18 cellular contexts compared by ENCODE assay signal in the genomic region with DNA sequence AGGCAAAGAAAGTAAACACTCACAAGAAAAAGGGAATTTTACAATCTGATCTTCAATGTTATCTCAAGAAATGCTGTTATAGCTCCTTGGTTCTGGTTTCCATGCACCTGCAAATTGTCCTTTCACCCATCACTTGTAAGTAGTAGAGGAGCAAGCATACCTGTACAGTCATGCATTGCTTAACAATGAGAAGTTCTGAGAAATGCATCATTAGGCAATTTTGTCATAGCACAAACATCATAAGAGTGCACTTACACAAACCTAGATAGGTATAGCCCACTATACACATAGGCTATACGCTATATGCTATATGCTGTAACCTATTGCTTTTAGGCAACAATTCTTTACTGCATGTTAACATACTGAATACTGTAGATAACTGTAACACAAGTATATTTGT.
"Had no signal": no experiment of that assay in that cellular context is flagged by ENCODE, and none has a peak within 500 bp of the region (broad histone marks: within the 10 kb centered on the region; RNA-seq: fewer than 3 reads in every experiment).

No MANE protein-coding gene starts in this region.

- ATAC-seq: gastroesophageal sphincter; left lobe of liver; mucosa of descending colon; naive thymus-derived CD8-positive, alpha-beta T cell; psoas muscle had no signal

- FAIRE-seq: endothelial cell of umbilical vein had no signal

- H3K4me1 ChIP-seq: colonic mucosa, esophagus muscularis mucosa, gastroesophageal sphincter, psoas muscle, upper lobe of left lung, vagina had no signal

- H3K36me3 ChIP-seq: colonic mucosa, esophagus muscularis mucosa, gastroesophageal sphincter, neutrophil, sigmoid colon, upper lobe of left lung, vagina had no signal

- H3K27me3 ChIP-seq: colonic mucosa, esophagus muscularis mucosa, gastroesophageal sphincter, neutrophil, sigmoid colon, upper lobe of left lung, vagina had no signal

- H3K4me3 ChIP-seq: colonic mucosa, esophagus muscularis mucosa, gastroesophageal sphincter, mucosa of descending colon, psoas muscle, sigmoid colon, skin epidermis, upper lobe of left lung, vagina had no signal

- H3K4me3 Mint-ChIP-seq: endodermal cell; naive thymus-derived CD8-positive, alpha-beta T cell had no signal

- H3K27ac ChIP-seq: colonic mucosa, esophagus muscularis mucosa, gastroesophageal sphincter, neutrophil, psoas muscle, sigmoid colon, skin epidermis, upper lobe of left lung, vagina had no signal

- H3K9me3 Mint-ChIP-seq: endodermal cell; naive thymus-derived CD8-positive, alpha-beta T cell had no signal

- DNase-seq: colonic mucosa; effector CD4-positive, alpha-beta T cell; endodermal cell; glutamatergic neuron; mucosa of descending colon; naive thymus-derived CD8-positive, alpha-beta T cell; psoas muscle; sigmoid colon; stimulated activated CD4-positive, alpha-beta T cell treated with anti-CD3 and anti-CD28 coated beads, Interleukin-2, amount 100 ng/mL, for 48 hours; stimulated activated naive CD4-positive, alpha-beta T cell treated with Interleukin-2 at 50 U/mL for 16 hours; upper lobe of left lung had no signal

- H3K27ac Mint-ChIP-seq: endodermal cell; naive thymus-derived CD8-positive, alpha-beta T cell had no signal

- H3K36me3 Mint-ChIP-seq: naive thymus-derived CD8-positive, alpha-beta T cell had no signal

- H3K9me3 ChIP-seq: colonic mucosa, esophagus muscularis mucosa, gastroesophageal sphincter, mucosa of descending colon, neutrophil, psoas muscle, sigmoid colon, upper lobe of left lung, vagina had no signal
